In genomic region chr14:31263485-31264133, GRCh38 we compare ENCODE assay signal across 8 cellular contexts. TPM values are rescaled to one million over a fixed set of nuclear protein-coding genes. Genes with fewer than 3 reads are reported as not detected.
DNase-seq lines count a peak whose midpoint lies in the region; ATAC-seq and TF ChIP-seq lines count a peak whose summit lies in the region.

No MANE protein-coding gene starts in this region.

- H3K9me3 ChIP-seq in adipocyte (ENCODE audit: control insufficient read depth, low read length), result no peaks in the 10 kb centered on the region
- no peaks in the 10 kb centered on the region for H3K9me3 ChIP-seq in heart right ventricle

- no peak overlapping the region for H3K4me3 ChIP-seq in adipocyte (ENCODE audit: low read length)
- no peak overlapping the region for H3K4me3 ChIP-seq in heart right ventricle

- in situ Hi-C loops in G401 (cut with HindIII; ENCODE audit: low sequenced_read_pairs), result no loop called here

- H3K36me3 Mint-ChIP-seq in activated naive CD8-positive, alpha-beta T cell treated with anti-CD3 and anti-CD28 coated beads for 36 hours, result no peaks in the 10 kb centered on the region

- WGBS in heart right ventricle, 2 donors, result 49 to 58% methylated on average over 2 of the region's 2 CpGs

- peaks cover 39% of the 10 kb centered on the region for H3K4me1 ChIP-seq in adipocyte (ENCODE audit: control insufficient read depth, insufficient read depth, low read length)
- peaks cover 0 to 28% (median 24%) of the 10 kb centered on the region in 9 donors for H3K4me1 ChIP-seq in heart right ventricle

- intact Hi-C loops in heart right ventricle (cut with DNase I), result no loop called here

- H3K27me3 Mint-ChIP-seq in activated naive CD8-positive, alpha-beta T cell treated with anti-CD3 and anti-CD28 coated beads for 36 hours, result peaks cover 3% of the 10 kb centered on the region

- TF ChIP-seq CTCF in heart right ventricle (IDR thresholded peaks at IDR 0.05), result no peak

- peak overlapping the region; percentile 32 for H3K9ac ChIP-seq in adipocyte (ENCODE audit: low read length)

- H3K27ac Mint-ChIP-seq in activated naive CD8-positive, alpha-beta T cell treated with anti-CD3 and anti-CD28 coated beads for 36 hours, result no peak overlapping the region

- no peak overlapping the region for H3K4me3 Mint-ChIP-seq in activated naive CD8-positive, alpha-beta T cell treated with anti-CD3 and anti-CD28 coated beads for 36 hours

- H3K36me3 ChIP-seq in adipocyte (ENCODE audit: control insufficient read depth, insufficient read depth, low read length, severe bottlenecking) (no peaks in the 10 kb centered on the region), heart right ventricle (no peaks in the 10 kb centered on the region)

- ATAC-seq in heart right ventricle (peak; percentile 59 to 95 (median 87)), GM19395 (IDR thresholded peaks at IDR 0.05; ENCODE audit: unreplicated experiment) (no peak)

- peak; percentile 8 for DNase-seq in G401 (ENCODE audit: low spot score)
- peak; percentile 95 for DNase-seq in adipocyte (ENCODE audit: low read depth)
- peak in 1 of 2 donors; percentile 17 for DNase-seq in heart right ventricle
- peak; percentile 100 for DNase-seq in renal cortical epithelial cell (ENCODE audit: low read depth)
- no peak for DNase-seq in activated naive CD8-positive, alpha-beta T cell treated with anti-CD3 and anti-CD28 coated beads for 36 hours
- DNase-seq in NCI-H187 treated with DMSO at 0.1 percent for 48 hours (lab: John Stamatoyannopoulos, UW), result no peak
- DNase-seq in NCI-H2171 treated with DMSO at 0.1 percent for 48 hours (lab: John Stamatoyannopoulos, UW), result no peak

- no peaks in the 10 kb centered on the region for H3K4me1 Mint-ChIP-seq in activated naive CD8-positive, alpha-beta T cell treated with anti-CD3 and anti-CD28 coated beads for 36 hours

- no peaks in the 10 kb centered on the region for H3K9me3 Mint-ChIP-seq in activated naive CD8-positive, alpha-beta T cell treated with anti-CD3 and anti-CD28 coated beads for 36 hours

- peak overlapping the region in 3 of 10 donors; percentile 36 to 53 (median 49) for H3K27ac ChIP-seq in heart right ventricle

- H3K27me3 ChIP-seq in adipocyte (replicated peaks; ENCODE audit: control insufficient read depth, insufficient read depth, low read length) (no peaks in the 10 kb centered on the region), heart right ventricle (no peaks in the 10 kb centered on the region)

RNA-seq across cellular contexts. Expression of gene HECTD1, which starts 56.0 kb away (rescaled TPM):
- total RNA-seq in G401 (2014; rRNA removed; shearing (Covaris generic)), result 52.1 and 77.8 TPM in 2 replicates
- total RNA-seq in heart right ventricle (100 to 1,000 TPM; 126 to 189 (median 159) TPM), renal cortical epithelial cell (239 and 354 TPM in 2 replicates)
- 10 to 100 TPM; 49.5 to 72.7 TPM for polyA plus RNA-seq in heart right ventricle
- 10 to 100 TPM; 78.6 to 89.2 TPM for total RNA-seq in activated naive CD8-positive, alpha-beta T cell treated with anti-CD3 and anti-CD28 coated beads for 36 hours

Comparison
In these comparisons a context has a peak if more than half of its experiments do, and no peak if none do; other contexts are left out.
1. DNase-seq: peak in G401 (single experiment), adipocyte (single experiment) and renal cortical epithelial cell (single experiment); none in activated naive CD8-positive, alpha-beta T cell treated with anti-CD3 and anti-CD28 coated beads for 36 hours (single experiment), NCI-H187 treated with DMSO at 0.1 percent for 48 hours (single experiment) and NCI-H2171 treated with DMSO at 0.1 percent for 48 hours (single experiment).